In the genomic region with DNA sequence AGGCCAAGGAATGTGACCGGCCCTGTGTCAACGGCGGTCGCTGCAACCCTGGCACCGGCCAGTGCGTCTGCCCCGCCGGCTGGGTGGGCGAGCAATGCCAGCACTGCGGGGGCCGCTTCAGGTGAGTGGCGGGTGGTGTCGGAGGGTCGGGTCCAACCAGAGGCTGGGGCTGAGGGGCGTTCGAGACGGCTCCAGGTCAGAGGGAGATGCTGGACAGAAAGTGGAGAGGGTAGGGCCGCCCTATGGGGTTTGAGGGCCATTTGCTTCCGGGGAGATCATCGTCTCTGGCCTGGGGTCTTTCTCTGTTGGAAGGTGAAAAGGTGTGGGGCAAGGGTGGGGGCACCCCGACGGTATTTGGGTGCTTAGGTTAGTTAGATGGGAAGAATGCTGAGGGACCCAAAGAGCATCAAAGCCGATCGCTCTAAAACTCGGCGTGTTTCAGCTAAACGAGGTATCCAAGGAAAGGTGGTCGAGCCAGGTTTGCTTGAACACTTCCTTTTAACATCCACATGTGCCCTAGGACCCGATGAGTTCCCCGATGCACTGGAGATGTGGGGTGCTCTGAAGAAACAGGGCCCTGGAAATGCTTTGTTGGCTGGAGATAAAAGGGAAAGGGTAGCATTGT, we compare ENCODE assay signal across 8 cellular contexts. TPM values are rescaled to one million over a fixed set of nuclear protein-coding genes. Genes with fewer than 3 reads are reported as not detected.
DNase-seq lines count a peak whose midpoint lies in the region; ATAC-seq, FAIRE-seq and TF ChIP-seq lines count a peak whose summit lies in the region.

No MANE protein-coding gene starts in this region.

- H3K4me3 ChIP-seq in OCI-LY7 (ENCODE audit: low read depth, low read length, poor library complexity, severe bottlenecking) (peak overlapping the region; percentile 49), endothelial cell of umbilical vein (replicated peaks in 1 of 3; ENCODE audit: insufficient read depth in 1 of 3, low read depth in 1 of 3, low read length in 3 of 3) (peak overlapping the region; percentile 79 to 87 (median 85)), neuronal stem cell (ENCODE audit: low read length in 2 of 2) (peak overlapping the region; percentile 88 to 92)

- no peaks in the 10 kb centered on the region for H3K9me3 ChIP-seq in OCI-LY7 (ENCODE audit: low read length)
- H3K9me3 ChIP-seq in endothelial cell of umbilical vein (replicated peaks; ENCODE audit: control insufficient read depth, insufficient read depth, low read length): no peaks in the 10 kb centered on the region
- no peaks in the 10 kb centered on the region for H3K9me3 ChIP-seq in neuronal stem cell (replicated peaks in 1 of 2; ENCODE audit: control insufficient read depth in 2 of 2, insufficient read depth in 1 of 2, low read depth in 1 of 2, low read length in 2 of 2)

- no peak for TF ChIP-seq POLR2A in endothelial cell of umbilical vein (IDR thresholded peaks at IDR 0.05; ENCODE audit: low read depth, low read length)

- no peak overlapping the region for H2BK120ac ChIP-seq in neuronal stem cell (ENCODE audit: low read depth, low read length)

- H3K79me2 ChIP-seq in OCI-LY7 (ENCODE audit: insufficient read depth, low read depth, low read length): no peaks in the 10 kb centered on the region
- H3K79me2 ChIP-seq in endothelial cell of umbilical vein (ENCODE audit: control insufficient read depth, insufficient read depth, low read length): peaks cover 30% of the 10 kb centered on the region

- peak overlapping the region; percentile 87 for H3K23ac ChIP-seq in neuronal stem cell (ENCODE audit: low read depth, low read length, poor library complexity)

- H4K91ac ChIP-seq in neuronal stem cell (ENCODE audit: low read depth, low read length, poor library complexity): no peak overlapping the region

- no CpG with 5 or more reads among the region's 30 CpGs for WGBS in neuronal stem cell (ENCODE audit: extremely low coverage in 2 of 2, insufficient read length in 2 of 2, insufficient replicate concordance in 1 of 2), 2 donors

- intact Hi-C loops in OCI-LY7 (cut with micrococcal nuclease; ENCODE audit: unreplicated experiment) (no loop called here), endothelial cell of umbilical vein (cut with micrococcal nuclease) (loop anchor here (1.0 to 10.0 kb wide), 2 partner anchors 63 to 257 kb away; no protein-coding TSS in a partner anchor)

- H4K20me1 ChIP-seq in OCI-LY7 (ENCODE audit: insufficient read depth, low read length) (no peaks in the 10 kb centered on the region), endothelial cell of umbilical vein (replicated peaks; ENCODE audit: control insufficient read depth, extremely low read depth, insufficient read depth, low read length) (peaks cover 4% of the 10 kb centered on the region)

- no peaks in the 10 kb centered on the region for H3K79me1 ChIP-seq in neuronal stem cell (ENCODE audit: low read depth, low read length)

- H2AK5ac ChIP-seq in neuronal stem cell (ENCODE audit: low read depth, low read length): peak overlapping the region; percentile 24

- no peak for ATAC-seq in GM18907 (IDR thresholded peaks at IDR 0.05; ENCODE audit: unreplicated experiment)

- BruUV-seq in OCI-LY7 (replicated peaks; lab: Mats Ljungman, UMichigan): no TSS peak
- BruUV-seq in endothelial cell of umbilical vein (replicated peaks; lab: Mats Ljungman, UMichigan): no TSS peak

- no peak overlapping the region for H3K4ac ChIP-seq in neuronal stem cell (ENCODE audit: low read length)

- H2BK15ac ChIP-seq in neuronal stem cell (ENCODE audit: low read length): no peak overlapping the region

- H3K36me3 ChIP-seq in OCI-LY7 (ENCODE audit: insufficient read depth, low read length) (no peaks in the 10 kb centered on the region), endothelial cell of umbilical vein (ENCODE audit: control insufficient read depth in 2 of 2, extremely low read depth in 1 of 2, insufficient read depth in 2 of 2, low read length in 2 of 2) (no peaks in the 10 kb centered on the region), neuronal stem cell (replicated peaks in 1 of 2; ENCODE audit: control insufficient read depth in 2 of 2, insufficient read depth in 2 of 2, low read length in 2 of 2) (no peaks in the 10 kb centered on the region)

- H3K4me1 ChIP-seq in OCI-LY7 (ENCODE audit: insufficient read depth, low read length, poor library complexity, severe bottlenecking): no peaks in the 10 kb centered on the region
- H3K4me1 ChIP-seq in endothelial cell of umbilical vein (ENCODE audit: control insufficient read depth, extremely low read depth, insufficient read depth, low read length): peaks cover 11% of the 10 kb centered on the region
- H3K4me1 ChIP-seq in neuronal stem cell (ENCODE audit: control insufficient read depth in 2 of 2, insufficient read depth in 1 of 2, low read depth in 1 of 2, low read length in 2 of 2): peaks cover 3 to 8% of the 10 kb centered on the region in 2 donors

- H3K9me2 ChIP-seq in OCI-LY7 (ENCODE audit: insufficient read depth, low read length): no peaks in the 10 kb centered on the region

- peak overlapping the region; percentile 98 for H3K18ac ChIP-seq in neuronal stem cell (ENCODE audit: low read length)

- peak overlapping the region; percentile 60 for H2BK5ac ChIP-seq in neuronal stem cell (ENCODE audit: low read length)

- DNase-seq in stimulated activated CD8-positive, alpha-beta memory T cell treated with anti-CD3 and anti-CD28 coated beads, Interleukin-15, amount 100 ng/mL, for 48 hours (ENCODE audit: low read depth in 2 of 2): peak; percentile 1 to 4
- no peak for DNase-seq in stimulated activated CD8-positive, alpha-beta memory T cell treated with anti-CD3 and anti-CD28 coated beads, Interleukin-4, amount 100 ng/mL, for 48 hours
- DNase-seq in OCI-LY7 (ENCODE audit: low spot score): no peak
- DNase-seq in endothelial cell of umbilical vein (ENCODE audit: low read depth, low spot score): no peak
- no peak for DNase-seq in neuronal stem cell (ENCODE audit: low spot score)
- DNase-seq in NCI-H226: no peak
- DNase-seq in HuH-7 (ENCODE audit: low spot score): no peak

- CTCF ChIA-PET in OCI-LY7 (lab: Charles Lee; ENCODE audit: unreplicated experiment): no interaction called here
- CTCF ChIA-PET in endothelial cell of umbilical vein (lab: Charles Lee): interaction anchor here (1.4 to 3.8 kb wide), 2 partner anchors 12 to 92 kb away, joined by 4 to 11 read pairs; no protein-coding TSS in a partner anchor

- H4K8ac ChIP-seq in neuronal stem cell (ENCODE audit: low read depth, low read length): no peak overlapping the region

- peak overlapping the region; percentile 75 for H3K14ac ChIP-seq in neuronal stem cell (ENCODE audit: low read length)

- TF ChIP-seq CTCF in OCI-LY7 (conservative IDR thresholded peaks at IDR 0.05; ENCODE audit: low read length) (no peak), endothelial cell of umbilical vein (IDR thresholded peaks at IDR 0.05; ENCODE audit: extremely low read depth in 1 of 2, insufficient read depth in 1 of 2, low read depth in 1 of 2, low read length in 2 of 2) (no peak)

- peaks cover 6 to 9% of the 10 kb centered on the region in 2 experiments for H3K27me3 ChIP-seq in endothelial cell of umbilical vein (ENCODE audit: control insufficient read depth in 2 of 2, insufficient read depth in 2 of 2, low read length in 2 of 2)
- H3K27me3 ChIP-seq in neuronal stem cell (ENCODE audit: control insufficient read depth in 3 of 3, insufficient read depth in 3 of 3, low read depth in 1 of 3, low read length in 3 of 3): no peaks in the 10 kb centered on the region

- POLR2A ChIA-PET in OCI-LY7 (lab: Charles Lee) (interaction anchor here (0.6 kb wide), 1 partner anchor 58 kb away, joined by 4 read pairs; no protein-coding TSS in a partner anchor), endothelial cell of umbilical vein (lab: Charles Lee) (no interaction called here)

- no peak overlapping the region for H3K27ac ChIP-seq in OCI-LY7 (ENCODE audit: low read depth, low read length, poor library complexity, severe bottlenecking)
- H3K27ac ChIP-seq in endothelial cell of umbilical vein (ENCODE audit: insufficient read depth, low read depth, low read length): no peak overlapping the region
- no peak overlapping the region for H3K27ac ChIP-seq in neuronal stem cell (replicated peaks; ENCODE audit: low read length)

- dilution Hi-C loops in endothelial cell of umbilical vein (cut with MboI; ENCODE audit: extremely low pct_ligation_motif_present, low sequenced_read_pairs): no loop called here

- no peak for FAIRE-seq in endothelial cell of umbilical vein (lab: Jason Lieb, UNC)

- H3K4me2 ChIP-seq in OCI-LY7 (ENCODE audit: low read length) (peak overlapping the region; percentile 44; the same call in 1 of the 2 replicates), endothelial cell of umbilical vein (ENCODE audit: insufficient read depth, low read length) (peak overlapping the region; percentile 94), neuronal stem cell (ENCODE audit: insufficient read depth, low read length, poor library complexity, severe bottlenecking) (peak overlapping the region; percentile 92)

- H3K9me1 ChIP-seq in endothelial cell of umbilical vein (replicated peaks; ENCODE audit: control insufficient read depth, extremely low read depth, insufficient read depth, low read length): no peaks in the 10 kb centered on the region

- H2BK12ac ChIP-seq in neuronal stem cell (ENCODE audit: low read length): no peak overlapping the region

- peak overlapping the region; percentile 81 for H3K9ac ChIP-seq in endothelial cell of umbilical vein (replicated peaks; ENCODE audit: extremely low read depth, insufficient read depth, low read length)
- H3K9ac ChIP-seq in neuronal stem cell (ENCODE audit: low read depth, low read length, poor library complexity): peak overlapping the region; percentile 99

- H2AFZ ChIP-seq in OCI-LY7 (ENCODE audit: low read length): 0 out of 2 replicates have a peak overlapping the region, but pooled peaks have one; percentile 19
- peak overlapping the region; percentile 98 for H2AFZ ChIP-seq in endothelial cell of umbilical vein (ENCODE audit: low read depth, low read length)
- peak overlapping the region; percentile 100 for H2AFZ ChIP-seq in neuronal stem cell (ENCODE audit: low read length)

TF ChIP-seq in endothelial cell of umbilical vein, 7 proteins besides CTCF, POLR2A, EP300 and RAD21 (continues in another document):
- TF ChIP-seq GATA2 (IDR thresholded peaks at IDR 0.05; ENCODE audit: insufficient read depth, insufficient read length, low read depth, low read length): no peak
- no peak for TF ChIP-seq MYC (IDR thresholded peaks at IDR 0.05; ENCODE audit: low read depth, low read length)

RNA-seq across cellular contexts. Expression of a gene that starts 0.7 kb away (rescaled TPM):
- 0.03 and 0.09 TPM in 2 replicates for total RNA-seq in OCI-LY7 (2014; rRNA removed; shearing (Covaris generic))
- 3.7 and 4.5 TPM in 2 replicates for total RNA-seq in OCI-LY7 (2022)
- 33.1 and 35.1 TPM in 2 replicates for total RNA-seq in endothelial cell of umbilical vein
- 31.5 and 32.3 TPM in 2 replicates for polyA plus RNA-seq in endothelial cell of umbilical vein
- 24.0 and 24.6 TPM in 2 replicates for polyA plus RNA-seq in endothelial cell of umbilical vein (2011; cell fraction: cytosol; rRNA removed)
- polyA plus RNA-seq in endothelial cell of umbilical vein (2011; cell fraction: nucleus; rRNA removed): 30.0 and 32.9 TPM in 2 replicates
- polyA plus RNA-seq in endothelial cell of umbilical vein (2012): 36.1 and 36.4 TPM in 2 replicates
- polyA minus RNA-seq in endothelial cell of umbilical vein: 103 and 116 TPM in 2 replicates
- 3.4 TPM for polyA minus RNA-seq in endothelial cell of umbilical vein (2011; cell fraction: cytosol; rRNA and poly(A)+ RNA removed)
- polyA minus RNA-seq in endothelial cell of umbilical vein (2011; cell fraction: nucleus; rRNA and poly(A)+ RNA removed): 38.3 and 62.2 TPM in 2 replicates
- 9.7 TPM for polyA plus RNA-seq in neuronal stem cell (2013, experiment 1 of 2)
- 9.7 TPM for polyA plus RNA-seq in neuronal stem cell (2013, experiment 2 of 2)

Comparison
In these comparisons a context has a peak if more than half of its experiments do, and no peak if none do; other contexts are left out.
1. DNase-seq: peak in stimulated activated CD8-positive, alpha-beta memory T cell treated with anti-CD3 and anti-CD28 coated beads, Interleukin-15, amount 100 ng/mL, for 48 hours (2 of 2); none in stimulated activated CD8-positive, alpha-beta memory T cell treated with anti-CD3 and anti-CD28 coated beads, Interleukin-4, amount 100 ng/mL, for 48 hours (single experiment), OCI-LY7 (single experiment), endothelial cell of umbilical vein (single experiment), neuronal stem cell (single experiment), NCI-H226 (single experiment) and HuH-7 (single experiment).
2. H2AFZ ChIP-seq: peak in every context shown above with its lines; median percentile 100 in neuronal stem cell; 98 in endothelial cell of umbilical vein; 19 in OCI-LY7.
3. H3K4me2 ChIP-seq: peak in every context shown above with its lines; median percentile 94 in endothelial cell of umbilical vein; 92 in neuronal stem cell; 44 in OCI-LY7.
4. Peak in every context shown above with its lines, with median percentiles within 50 percentile points of each other: H3K4me3 ChIP-seq.